ENCODE assay signal across 6 cellular contexts in the genomic region with DNA sequence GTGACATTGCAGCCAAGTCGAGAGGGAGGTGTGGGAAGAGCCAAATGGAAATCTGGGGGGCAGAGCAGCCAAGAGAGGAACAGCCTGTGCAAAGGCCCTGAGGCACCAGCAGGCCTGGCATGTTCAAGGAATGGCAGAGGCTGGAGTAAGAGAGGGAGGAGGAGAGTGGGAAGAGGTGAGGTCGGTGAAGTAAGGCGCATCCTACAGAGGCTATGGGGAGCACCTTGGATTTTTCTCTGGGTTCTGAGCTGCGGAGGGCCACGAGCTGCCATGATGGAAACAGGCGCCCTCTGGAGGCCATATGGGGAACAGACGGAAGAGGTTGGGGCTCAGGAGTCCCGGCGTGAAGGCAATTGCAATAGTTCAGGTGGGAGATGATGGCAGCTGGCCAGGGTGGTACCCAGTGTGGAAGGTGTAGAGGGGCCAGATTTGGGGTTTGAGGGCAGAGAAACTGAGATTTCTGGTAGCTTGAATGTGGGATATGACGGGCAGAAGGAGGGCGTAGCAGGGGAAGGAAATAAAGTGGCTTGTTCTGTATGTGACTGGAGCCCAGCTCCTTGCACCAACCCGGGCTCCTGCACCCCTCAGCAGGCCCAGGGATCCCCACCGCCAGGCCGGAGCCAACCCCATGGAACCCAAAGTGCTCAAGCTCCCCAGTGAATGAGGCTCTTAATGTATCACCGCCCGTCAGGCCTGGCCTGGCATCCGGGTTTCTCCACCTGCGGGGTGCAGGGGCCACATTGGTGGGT. TPM values are rescaled to one million over a fixed set of nuclear protein-coding genes. Genes with fewer than 3 reads are reported as not detected.
DNase-seq lines count a peak whose midpoint lies in the region; ATAC-seq and TF ChIP-seq lines count a peak whose summit lies in the region.

No MANE protein-coding gene starts in this region.

- intact Hi-C loops in gastrocnemius medialis (cut with DNase I; ENCODE audit: low total_unique reads) = no loop called here

- TF ChIP-seq POLR2A in gastrocnemius medialis (IDR thresholded peaks at IDR 0.05) = no peak

- ATAC-seq in gastrocnemius medialis (peak in 1 of 2 donors; percentile 44), HG03460 (IDR thresholded peaks at IDR 0.05; ENCODE audit: unreplicated experiment) (no peak), HG03521 (IDR thresholded peaks at IDR 0.05; ENCODE audit: unreplicated experiment) (no peak)

- no peaks in the 10 kb centered on the region for H3K36me3 ChIP-seq in gastrocnemius medialis

- TF ChIP-seq CTCF in GM12865 (IDR thresholded peaks at IDR 0.05; ENCODE audit: insufficient read depth, low read depth, low read length, missing control alignments) (peak; percentile 77), RWPE1 (conservative IDR thresholded peaks at IDR 0.05; ENCODE audit: low read depth) (peak; percentile 68), choroid plexus epithelial cell (conservative IDR thresholded peaks at IDR 0.05; ENCODE audit: low read depth, low read length) (peak; percentile 82), gastrocnemius medialis (IDR thresholded peaks at IDR 0.05 in 4 of 5, conservative IDR thresholded peaks at IDR 0.05 in 1 of 5) (peak; percentile 24 to 67 (median 42))

- H3K4me1 ChIP-seq in gastrocnemius medialis = no peaks in the 10 kb centered on the region

- POLR2A ChIA-PET in RWPE1 (lab: Yijun Ruan, JAX; ENCODE audit: low non-redundant PET) = interaction anchor here (0.5 kb wide), 1 partner anchor 8 kb away, joined by 8 read pairs; no protein-coding TSS in a partner anchor

- H3K4me3 ChIP-seq in GM12865 (ENCODE audit: low read depth, low read length) (no peak overlapping the region), choroid plexus epithelial cell (ENCODE audit: low read depth, low read length) (no peak overlapping the region), gastrocnemius medialis (no peak overlapping the region)

- H3K27ac ChIP-seq in RWPE1 (peak overlapping the region; percentile 38), gastrocnemius medialis (no peak overlapping the region)

- H3K27me3 ChIP-seq in gastrocnemius medialis = no peaks in the 10 kb centered on the region

- in situ Hi-C loops in gastrocnemius medialis (cut with MboI; ENCODE audit: low sequenced_read_pairs in 4 of 4) = loop anchor here in 3 of 4 donors (10.0 to 25.0 kb wide), 3 partner anchors 58 to 221 kb away; no protein-coding TSS in a partner anchor

- no peaks in the 10 kb centered on the region for H3K9me3 ChIP-seq in gastrocnemius medialis

- DNase-seq in GM12865 (ENCODE audit: low read depth) (peak; percentile 60), RWPE1 (ENCODE audit: low spot score) (no peak), choroid plexus epithelial cell (ENCODE audit: low read depth) (peak; percentile 52), gastrocnemius medialis (no peak)

- CTCF ChIA-PET in RWPE1 (lab: Yijun Ruan, JAX) = interaction anchor here (0.6 to 1.8 kb wide), 6 partner anchors 9 to 74 kb away, joined by 3 to 7 read pairs (median 4); no protein-coding TSS in a partner anchor

RNA-seq across cellular contexts. Expression of a gene that starts 20.5 kb away (rescaled TPM):
- 10 to 100 TPM; 45.5 to 75.7 (median 57.9) TPM for total RNA-seq in gastrocnemius medialis

RNA-seq across cellular contexts. Expression of a gene that starts 20.9 kb away (rescaled TPM):
- 10 to 100 TPM; 16.5 to 23.0 (median 18.9) TPM for total RNA-seq in gastrocnemius medialis

RNA-seq across cellular contexts. Expression of a gene that starts 21.7 kb away (rescaled TPM):
- total RNA-seq in gastrocnemius medialis = 10 to 100 TPM in 3 of 4 donors, 1 to 10 TPM in 1; 7.6 to 18.5 (median 10.7) TPM

RNA-seq across cellular contexts. Expression of a gene that starts 49.8 kb away (rescaled TPM):
- total RNA-seq in gastrocnemius medialis = 1 to 10 TPM; 4.2 to 7.2 (median 6.1) TPM

Comparison
In these comparisons a context has a peak if more than half of its experiments do, and no peak if none do; other contexts are left out.
1. DNase-seq: peak in GM12865 (single experiment) and choroid plexus epithelial cell (single experiment); none in RWPE1 (single experiment) and gastrocnemius medialis (0 of 2).
2. Peak in every context shown above with its lines, with median percentiles within 50 percentile points of each other: CTCF ChIP-seq.